Comparison of ENCODE assay signal across 1 cellular context in genomic region chr19:47499863-47500830, GRCh38.
A peak's percentile ranks its signal among the peaks of the same experiment; 100 is the strongest.
TF ChIP-seq lines count a peak whose summit lies in the region.

No MANE protein-coding gene starts in this region.

TF ChIP-seq in HepG2, 621 proteins besides CTCF, POLR2A, EP300 and RAD21:
- TF ChIP-seq TEAD2 (CRISPR knock-in tag; IDR thresholded peaks at IDR 0.05) (no peak), AGO2 (optimal IDR thresholded peaks at IDR 0.05; ENCODE audit: low read depth, low read length) (peak; percentile 34)
TF ChIP-seq in HepG2: peak in this region for 1.
